18 cellular contexts compared by ENCODE assay signal in genomic region chr2:144086965-144087364, GRCh38.
DNase-seq lines count a peak whose midpoint lies in the region; ATAC-seq and TF ChIP-seq lines count a peak whose summit lies in the region.
"Had no signal": no experiment of that assay in that cellular context is flagged by ENCODE, and none has a peak within 500 bp of the region (broad histone marks: within the 10 kb centered on the region; RNA-seq: fewer than 3 reads in every experiment).

No MANE protein-coding gene starts in this region.

- intact Hi-C loops in dendritic cell treated with granulocyte-macrophage colony-stimulating factor and Interleukin-4, amounts not matched to agents 40 ng/mL and 50 ng/mL, for 4 days (cut with micrococcal nuclease): loop anchor here (2.0 kb wide), 1 partner anchor 52 kb away; no protein-coding TSS in a partner anchor
- intact Hi-C loops in mucosa of descending colon (cut with DNase I, micrococcal nuclease): no loop called here

- DNase-seq in activated T-cell treated with anti-CD3 and anti-CD28 coated beads, Interleukin-2, amount 50 U/mL, for 72 hours: no peak
- no peak for DNase-seq in activated T-cell treated with anti-CD3 and anti-CD28 coated beads, Interleukin-2, amount 50 U/mL, for 1 hour
- no peak for DNase-seq in stimulated activated effector memory CD8-positive, alpha-beta T cell treated with anti-CD3 and anti-CD28 coated beads, Interleukin-12 subunit alpha, Interleukin-12 subunit beta, amount 100 ng/mL, for 72 hours (ENCODE audit: low spot score in 2 of 2)
- DNase-seq in stimulated activated CD4-positive, alpha-beta T cell treated with anti-CD3 and anti-CD28 coated beads, Interleukin-2, amount 100 ng/mL, for 24 hours: no peak
- DNase-seq in mucosa of descending colon: no peak
- DNase-seq: activated naive CD4-positive, alpha-beta T cell; Caco-2; effector CD8-positive, alpha-beta T cell; GF-D8; KG1; naive B cell had no signal

- H3K27me3 ChIP-seq in OCI-LY3 (ENCODE audit: low read depth, low read length): no peaks in the 10 kb centered on the region
- H3K27me3 ChIP-seq: gastroesophageal sphincter had no signal

- H3K4me1 ChIP-seq in OCI-LY3 (ENCODE audit: low read length): peaks cover 20% of the 10 kb centered on the region
- H3K4me1 ChIP-seq in mucosa of descending colon (ENCODE audit: low read depth): no peaks in the 10 kb centered on the region
- H3K4me1 ChIP-seq: Caco-2, gastroesophageal sphincter had no signal

- peak in 1 of 2 donors; percentile 67 for ATAC-seq in activated T-cell treated with anti-CD3 and anti-CD28 coated beads, Interleukin-2, amount 50 U/mL, for 72 hours (replicated peaks in 1 of 2)
- peak; percentile 90 for ATAC-seq in stimulated activated effector memory CD8-positive, alpha-beta T cell treated with anti-CD3 and anti-CD28 coated beads, Interleukin-12 subunit alpha, Interleukin-12 subunit beta, amount 100 ng/mL, for 72 hours
- ATAC-seq in HG02798 (IDR thresholded peaks at IDR 0.05; ENCODE audit: poor library complexity, unreplicated experiment): no peak
- ATAC-seq in mucosa of descending colon: no peak
- ATAC-seq: gastroesophageal sphincter had no signal

- H3K4me3 Mint-ChIP-seq in activated T-cell treated with anti-CD3 and anti-CD28 coated beads, Interleukin-2, amount 50 U/mL, for 72 hours: peak overlapping the region in 1 of 2 donors; percentile 68
- peak overlapping the region; percentile 40 for H3K4me3 Mint-ChIP-seq in dendritic cell treated with granulocyte-macrophage colony-stimulating factor and Interleukin-4, amounts not matched to agents 40 ng/mL and 50 ng/mL, for 4 days
- peak overlapping the region; percentile 27 for H3K4me3 Mint-ChIP-seq in stimulated activated effector memory CD8-positive, alpha-beta T cell treated with anti-CD3 and anti-CD28 coated beads, Interleukin-12 subunit alpha, Interleukin-12 subunit beta, amount 100 ng/mL, for 72 hours
- H3K4me3 Mint-ChIP-seq: brain, naive B cell had no signal

- no peaks in the 10 kb centered on the region for H3K27me3 Mint-ChIP-seq in activated T-cell treated with anti-CD3 and anti-CD28 coated beads, Interleukin-2, amount 50 U/mL, for 72 hours (ENCODE audit: low read depth)
- no peaks in the 10 kb centered on the region for H3K27me3 Mint-ChIP-seq in dendritic cell treated with granulocyte-macrophage colony-stimulating factor and Interleukin-4, amounts not matched to agents 40 ng/mL and 50 ng/mL, for 4 days
- H3K27me3 Mint-ChIP-seq: brain, naive B cell, progenitor cell of endocrine pancreas had no signal

- H3K27ac ChIP-seq in OCI-LY3 (ENCODE audit: low read length): no peak overlapping the region
- H3K27ac ChIP-seq: gastroesophageal sphincter, HL-60 had no signal

- H2AFZ ChIP-seq in OCI-LY3 (ENCODE audit: low read depth, low read length): no peak overlapping the region

- 0 out of 2 replicates have a peak overlapping the region, but pooled peaks have one; percentile 9 for H3K4me2 ChIP-seq in OCI-LY3 (ENCODE audit: low read length)

- H3K9me3 Mint-ChIP-seq in activated T-cell treated with anti-CD3 and anti-CD28 coated beads, Interleukin-2, amount 50 U/mL, for 72 hours: peaks cover 5 to 13% of the 10 kb centered on the region in 2 donors
- peaks cover 6% of the 10 kb centered on the region for H3K9me3 Mint-ChIP-seq in dendritic cell treated with granulocyte-macrophage colony-stimulating factor and Interleukin-4, amounts not matched to agents 40 ng/mL and 50 ng/mL, for 4 days
- H3K9me3 Mint-ChIP-seq in stimulated activated effector memory CD8-positive, alpha-beta T cell treated with anti-CD3 and anti-CD28 coated beads, Interleukin-12 subunit alpha, Interleukin-12 subunit beta, amount 100 ng/mL, for 72 hours: peaks cover 11% of the 10 kb centered on the region

- no peaks in the 10 kb centered on the region for H3K79me2 ChIP-seq in OCI-LY3 (ENCODE audit: low read length)

- peaks cover 14% of the 10 kb centered on the region for H3K4me1 Mint-ChIP-seq in activated T-cell treated with anti-CD3 and anti-CD28 coated beads, Interleukin-2, amount 50 U/mL, for 72 hours (ENCODE audit: low read depth)
- peaks cover 46% of the 10 kb centered on the region for H3K4me1 Mint-ChIP-seq in dendritic cell treated with granulocyte-macrophage colony-stimulating factor and Interleukin-4, amounts not matched to agents 40 ng/mL and 50 ng/mL, for 4 days (ENCODE audit: low read depth)
- peaks cover 47% of the 10 kb centered on the region for H3K4me1 Mint-ChIP-seq in stimulated activated effector memory CD8-positive, alpha-beta T cell treated with anti-CD3 and anti-CD28 coated beads, Interleukin-12 subunit alpha, Interleukin-12 subunit beta, amount 100 ng/mL, for 72 hours
- H3K4me1 Mint-ChIP-seq: brain had no signal

- H3K27ac Mint-ChIP-seq in activated T-cell treated with anti-CD3 and anti-CD28 coated beads, Interleukin-2, amount 50 U/mL, for 72 hours: peak overlapping the region; percentile 88
- peak overlapping the region; percentile 95 for H3K27ac Mint-ChIP-seq in dendritic cell treated with granulocyte-macrophage colony-stimulating factor and Interleukin-4, amounts not matched to agents 40 ng/mL and 50 ng/mL, for 4 days
- H3K27ac Mint-ChIP-seq in stimulated activated effector memory CD8-positive, alpha-beta T cell treated with anti-CD3 and anti-CD28 coated beads, Interleukin-12 subunit alpha, Interleukin-12 subunit beta, amount 100 ng/mL, for 72 hours: peak overlapping the region; percentile 92
- H3K27ac Mint-ChIP-seq: brain, naive B cell, progenitor cell of endocrine pancreas had no signal

- H3K36me3 ChIP-seq in OCI-LY3 (replicated peaks; ENCODE audit: low read depth, low read length) (peaks cover 4% of the 10 kb centered on the region), mucosa of descending colon (ENCODE audit: low read depth) (no peaks in the 10 kb centered on the region)
- H3K36me3 ChIP-seq: gastroesophageal sphincter had no signal

- H3K9me3 ChIP-seq in OCI-LY3 (ENCODE audit: insufficient read depth, low read length): no peaks in the 10 kb centered on the region
- H3K9me3 ChIP-seq in mucosa of descending colon: no peaks in the 10 kb centered on the region
- H3K9me3 ChIP-seq: Caco-2 had no signal

- TF ChIP-seq CTCF in OCI-LY3 (IDR thresholded peaks at IDR 0.05; ENCODE audit: low read depth, low read length) (no peak), mucosa of descending colon (IDR thresholded peaks at IDR 0.05) (no peak)

- peaks cover 0 to 10% of the 10 kb centered on the region in 2 donors for H3K36me3 Mint-ChIP-seq in activated T-cell treated with anti-CD3 and anti-CD28 coated beads, Interleukin-2, amount 50 U/mL, for 72 hours (ENCODE audit: insufficient read depth in 2 of 2)
- H3K36me3 Mint-ChIP-seq in dendritic cell treated with granulocyte-macrophage colony-stimulating factor and Interleukin-4, amounts not matched to agents 40 ng/mL and 50 ng/mL, for 4 days (ENCODE audit: low read depth): peaks cover 14% of the 10 kb centered on the region
- peaks cover 53% of the 10 kb centered on the region for H3K36me3 Mint-ChIP-seq in stimulated activated effector memory CD8-positive, alpha-beta T cell treated with anti-CD3 and anti-CD28 coated beads, Interleukin-12 subunit alpha, Interleukin-12 subunit beta, amount 100 ng/mL, for 72 hours

- H4K20me1 ChIP-seq in OCI-LY3 (ENCODE audit: insufficient read depth, low read length): no peaks in the 10 kb centered on the region

- H3K9ac ChIP-seq in OCI-LY3 (ENCODE audit: low read length): no peak overlapping the region

- H3K4me3 ChIP-seq in OCI-LY3 (ENCODE audit: low read length) (no peak overlapping the region), mucosa of descending colon (no peak overlapping the region)
- H3K4me3 ChIP-seq: gastroesophageal sphincter had no signal
